Comparison of ENCODE assay signal across 12 cellular contexts in the genomic region with DNA sequence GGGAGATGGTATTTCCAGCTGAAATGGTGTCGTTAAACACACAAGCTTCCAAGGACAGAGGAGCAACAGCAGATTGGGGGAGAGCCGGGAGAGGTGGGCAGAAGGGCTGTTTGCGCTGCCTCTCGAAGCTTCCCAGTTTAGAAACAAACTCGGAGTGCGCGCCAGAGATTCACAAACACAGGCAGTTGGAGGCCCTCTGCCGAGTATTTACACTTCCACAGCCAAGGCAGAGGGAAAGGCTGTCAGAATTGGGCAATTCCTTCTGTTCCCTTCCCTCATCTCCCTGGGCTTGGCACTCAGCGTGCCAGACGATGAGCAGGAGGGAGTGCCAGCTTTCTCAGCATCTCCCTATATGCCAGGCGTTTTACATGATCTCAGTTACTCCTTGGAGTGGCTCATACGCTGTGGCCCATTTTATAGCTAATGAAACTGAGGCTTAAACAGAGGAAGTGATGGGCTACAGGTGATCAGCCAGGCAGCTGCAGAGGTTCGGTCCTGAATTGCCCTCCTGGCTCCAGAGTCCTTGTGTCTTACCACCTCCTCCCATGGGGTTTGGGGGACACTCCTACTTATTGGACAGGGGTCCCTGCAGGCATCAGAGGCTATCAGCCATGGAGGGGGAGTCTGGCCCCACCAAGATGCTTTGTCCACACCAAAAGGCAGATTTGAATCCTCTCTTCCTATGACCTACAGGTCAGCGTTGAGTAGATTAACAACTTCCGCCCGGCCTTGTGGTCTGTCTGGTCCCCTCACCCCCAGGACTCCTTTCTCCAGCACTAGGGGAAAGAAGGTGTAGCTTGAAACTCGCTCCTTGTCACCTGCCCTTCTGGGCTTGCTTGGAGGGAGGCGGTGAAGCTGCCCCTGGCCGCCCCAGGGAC. TPM values are rescaled to one million over a fixed set of nuclear protein-coding genes. Genes with fewer than 3 reads are reported as not detected.
DNase-seq lines count a peak whose midpoint lies in the region; ATAC-seq and TF ChIP-seq lines count a peak whose summit lies in the region.
"Had no signal": no experiment of that assay in that cellular context is flagged by ENCODE, and none has a peak within 500 bp of the region (broad histone marks: within the 10 kb centered on the region; RNA-seq: fewer than 3 reads in every experiment).

No MANE protein-coding gene starts in this region.

- TF ChIP-seq CTCF in dorsolateral prefrontal cortex (IDR thresholded peaks at IDR 0.05 in 54 of 56, conservative IDR thresholded peaks at IDR 0.05 in 2 of 56; ENCODE audit: low read depth in 1 of 56, partially characterized antibody in 56 of 56), result peak in 5 of 56 donors; percentile 11 to 22 (median 13)
- no peak for TF ChIP-seq CTCF in tibial nerve (IDR thresholded peaks at IDR 0.05)

- H3K4me1 ChIP-seq in mesendoderm (ENCODE audit: control insufficient read depth, low read depth, low read length) (peaks cover 16% of the 10 kb centered on the region), tibial nerve (peaks cover 0 to 81% (median 16%) of the 10 kb centered on the region in 4 donors)

- H3K27me3 ChIP-seq in dorsolateral prefrontal cortex (peaks cover 0 to 6% (median 0%) of the 10 kb centered on the region in 45 donors), mesendoderm (ENCODE audit: insufficient read depth, low read length, poor library complexity) (no peaks in the 10 kb centered on the region), tibial nerve (peaks cover 0 to 38% of the 10 kb centered on the region in 2 donors)

- no peak for ATAC-seq in GM21529 (IDR thresholded peaks at IDR 0.05; ENCODE audit: unreplicated experiment)

- WGBS in mesendoderm (ENCODE audit: extremely low coverage, insufficient coverage, low lambda C conversion rate), result no CpG with 5 or more reads among the region's 19 CpGs
- WGBS in tibial nerve, 2 donors, result 53 to 58% methylated on average over 19 of the region's 19 CpGs

- no peak overlapping the region for H3K4me2 ChIP-seq in mesendoderm (ENCODE audit: low read length)

- H3K79me2 ChIP-seq in mesendoderm (ENCODE audit: control insufficient read depth, insufficient read depth, low read length), result no peaks in the 10 kb centered on the region

- no peak overlapping the region for H2BK15ac ChIP-seq in mesendoderm (replicated peaks; ENCODE audit: low read depth)

- DNase-seq in NCI-H2227 treated with DMSO at 0.1 percent for 48 hours (lab: John Stamatoyannopoulos, UW) (peak; percentile 68), NCI-H2227 (lab: John Stamatoyannopoulos, UW; ENCODE audit: unreplicated experiment) (no peak), dorsolateral prefrontal cortex (peak; percentile 45 to 89 (median 82)), mesendoderm (no peak), tibial nerve (ENCODE audit: low spot score in 2 of 2) (no peak)
- DNase-seq in activated CD8-positive, alpha-beta memory T cell treated with anti-CD3 and anti-CD28 coated beads, Interleukin-2, amount 50 U/mL, for 4 hours, result no peak
- no peak for DNase-seq in activated effector memory CD4-positive, alpha-beta T cell treated with anti-CD3 and anti-CD28 coated beads, Interleukin-2, amount 50 U/mL, for 16 hours
- DNase-seq: activated naive CD4-positive, alpha-beta T cell; KG1; trophoblast cell had no signal

- intact Hi-C loops in dorsolateral prefrontal cortex (cut with DNase I), result loop anchor here (2.0 to 10.0 kb wide), 3 partner anchors 89 to 278 kb away; a partner anchor contains a TSS

- H3K18ac ChIP-seq in mesendoderm (ENCODE audit: low read length), result no peak overlapping the region

- no peak overlapping the region for H4K8ac ChIP-seq in mesendoderm (ENCODE audit: low read depth, low read length)

- no peaks in the 10 kb centered on the region for H3K36me3 ChIP-seq in mesendoderm (ENCODE audit: control insufficient read depth, insufficient read depth, low read length)
- no peaks in the 10 kb centered on the region for H3K36me3 ChIP-seq in tibial nerve

- H3K4me3 ChIP-seq in dorsolateral prefrontal cortex (peak overlapping the region; percentile 5 to 89 (median 78)), mesendoderm (ENCODE audit: low read length) (no peak overlapping the region), tibial nerve (peak overlapping the region in 1 of 4 donors; percentile 8)

- no peak overlapping the region for H3K23ac ChIP-seq in mesendoderm (ENCODE audit: low read length)

- no peak overlapping the region for H2BK120ac ChIP-seq in mesendoderm (ENCODE audit: low read depth, low read length)

- H2AK5ac ChIP-seq in mesendoderm (ENCODE audit: low read length), result no peak overlapping the region

- H3K9me3 ChIP-seq in tibial nerve, result no peaks in the 10 kb centered on the region

- no peak overlapping the region for H2BK5ac ChIP-seq in mesendoderm (ENCODE audit: low read length)

- peak in 1 of 2 donors; percentile 67 for TF ChIP-seq EP300 in tibial nerve (IDR thresholded peaks at IDR 0.05)

- H3K4ac ChIP-seq in mesendoderm (ENCODE audit: low read depth, low read length), result no peak overlapping the region

- TF ChIP-seq POLR2A in tibial nerve (IDR thresholded peaks at IDR 0.05), result no peak

- H3K27ac ChIP-seq in dorsolateral prefrontal cortex (peak overlapping the region in 57 of 59 donors; percentile 21 to 97 (median 86)), mesendoderm (ENCODE audit: low read depth, low read length) (no peak overlapping the region), tibial nerve (peak overlapping the region; percentile 45 to 87 (median 68))
- H3K27ac ChIP-seq: epithelial cell of prostate had no signal

- peak overlapping the region; percentile 31 for H3K56ac ChIP-seq in mesendoderm (ENCODE audit: low read length)

- H3K79me1 ChIP-seq in mesendoderm (ENCODE audit: low read length), result peaks cover 8% of the 10 kb centered on the region

- peak overlapping the region; percentile 8 for H3K9ac ChIP-seq in mesendoderm (ENCODE audit: low read length)

- H4K5ac ChIP-seq in mesendoderm (ENCODE audit: low read length), result no peak overlapping the region

RNA-seq across cellular contexts. Expression of a gene that starts 3.1 kb away (rescaled TPM):
- total RNA-seq in dorsolateral prefrontal cortex, result 10 to 100 TPM; 10.4 to 85.9 (median 23.1) TPM
- polyA plus RNA-seq in mesendoderm (2013, experiment 1 of 2), result 5.4 TPM
- polyA plus RNA-seq in mesendoderm (2013, experiment 2 of 2), result 4.8 TPM
- total RNA-seq in tibial nerve, result 1 to 10 TPM; 1.3 to 3.3 (median 1.9) TPM

Comparison
In these comparisons a context has a peak if more than half of its experiments do, and no peak if none do; other contexts are left out.
1. DNase-seq: peak in NCI-H2227 treated with DMSO at 0.1 percent for 48 hours (single experiment) and dorsolateral prefrontal cortex (10 of 10); none in NCI-H2227 (single experiment), mesendoderm (single experiment), tibial nerve (0 of 2), activated CD8-positive, alpha-beta memory T cell treated with anti-CD3 and anti-CD28 coated beads, Interleukin-2, amount 50 U/mL, for 4 hours (single experiment) and activated effector memory CD4-positive, alpha-beta T cell treated with anti-CD3 and anti-CD28 coated beads, Interleukin-2, amount 50 U/mL, for 16 hours (single experiment).